In the genomic region with DNA sequence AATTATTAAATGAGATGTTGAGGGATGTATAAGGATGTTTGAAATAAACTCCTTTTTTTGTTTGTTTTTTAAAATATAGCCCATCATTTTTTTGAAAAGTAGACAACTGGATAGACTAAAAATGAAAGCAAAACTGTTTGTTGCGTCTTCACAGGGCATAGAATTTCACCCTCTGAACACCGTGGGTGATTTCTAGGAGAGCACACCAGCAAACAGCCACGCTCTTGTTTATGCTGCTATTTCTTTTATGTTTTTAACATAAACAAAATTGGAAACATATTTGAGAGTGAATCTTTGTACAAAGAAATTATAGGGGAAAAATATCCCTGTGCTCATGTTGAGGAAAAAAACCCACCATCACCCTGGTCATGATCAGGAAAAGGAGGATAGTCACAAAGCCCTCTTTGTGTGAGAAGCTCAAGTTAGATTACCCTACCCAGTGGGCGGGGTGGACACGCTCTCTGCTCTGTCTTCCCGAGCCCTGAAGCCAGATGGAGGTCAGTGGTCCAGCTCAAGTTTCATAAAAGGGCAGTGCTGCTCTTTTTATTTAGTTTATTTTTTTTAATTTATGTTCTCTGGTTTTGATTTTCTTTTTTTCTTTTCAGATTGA, we compare ENCODE assay signal across 9 cellular contexts.
DNase-seq lines count a peak whose midpoint lies in the region; ATAC-seq lines count a peak whose summit lies in the region.
"Had no signal": no experiment of that assay in that cellular context is flagged by ENCODE, and none has a peak within 500 bp of the region (broad histone marks: within the 10 kb centered on the region; RNA-seq: fewer than 3 reads in every experiment).

No MANE protein-coding gene starts in this region.

- H3K9me3 Mint-ChIP-seq in activated T-cell treated with anti-CD3 and anti-CD28 coated beads, Interleukin-2, amount 50 U/mL, for 4 hours = no peaks in the 10 kb centered on the region
- no peaks in the 10 kb centered on the region for H3K9me3 Mint-ChIP-seq in activated naive CD8-positive, alpha-beta T cell (ENCODE audit: low read depth)
- no peaks in the 10 kb centered on the region for H3K9me3 Mint-ChIP-seq in stimulated activated effector memory CD8-positive, alpha-beta T cell treated with anti-CD3 and anti-CD28 coated beads, Interleukin-12 subunit alpha, Interleukin-12 subunit beta, amount 100 ng/mL, for 72 hours
- H3K9me3 Mint-ChIP-seq: dendritic cell treated with granulocyte-macrophage colony-stimulating factor and Interleukin-4, amounts not matched to agents 40 ng/mL and 50 ng/mL, for 4 days had no signal

- no peaks in the 10 kb centered on the region for H3K36me3 Mint-ChIP-seq in activated T-cell treated with anti-CD3 and anti-CD28 coated beads, Interleukin-2, amount 50 U/mL, for 4 hours (ENCODE audit: insufficient read depth)
- H3K36me3 Mint-ChIP-seq in activated naive CD8-positive, alpha-beta T cell = no peaks in the 10 kb centered on the region
- no peaks in the 10 kb centered on the region for H3K36me3 Mint-ChIP-seq in stimulated activated effector memory CD8-positive, alpha-beta T cell treated with anti-CD3 and anti-CD28 coated beads, Interleukin-12 subunit alpha, Interleukin-12 subunit beta, amount 100 ng/mL, for 72 hours

- H3K27me3 Mint-ChIP-seq in activated T-cell treated with anti-CD3 and anti-CD28 coated beads, Interleukin-2, amount 50 U/mL, for 4 hours (ENCODE audit: low read depth) = peaks cover 6% of the 10 kb centered on the region
- H3K27me3 Mint-ChIP-seq in activated naive CD8-positive, alpha-beta T cell = no peaks in the 10 kb centered on the region
- H3K27me3 Mint-ChIP-seq: dendritic cell treated with granulocyte-macrophage colony-stimulating factor and Interleukin-4, amounts not matched to agents 40 ng/mL and 50 ng/mL, for 4 days had no signal

- peak in 1 of 2 donors; percentile 66 for ATAC-seq in activated T-cell treated with anti-CD3 and anti-CD28 coated beads, Interleukin-2, amount 50 U/mL, for 4 hours
- ATAC-seq in GM21723 (IDR thresholded peaks at IDR 0.05; ENCODE audit: unreplicated experiment) = peak; percentile 94
- peak; percentile 69 for ATAC-seq in stimulated activated effector memory CD8-positive, alpha-beta T cell treated with anti-CD3 and anti-CD28 coated beads, Interleukin-12 subunit alpha, Interleukin-12 subunit beta, amount 100 ng/mL, for 72 hours

- peak overlapping the region; percentile 82 for H3K27ac Mint-ChIP-seq in activated naive CD8-positive, alpha-beta T cell
- peak overlapping the region; percentile 43 for H3K27ac Mint-ChIP-seq in stimulated activated effector memory CD8-positive, alpha-beta T cell treated with anti-CD3 and anti-CD28 coated beads, Interleukin-12 subunit alpha, Interleukin-12 subunit beta, amount 100 ng/mL, for 72 hours
- H3K27ac Mint-ChIP-seq: dendritic cell treated with granulocyte-macrophage colony-stimulating factor and Interleukin-4, amounts not matched to agents 40 ng/mL and 50 ng/mL, for 4 days had no signal

- H3K4me3 Mint-ChIP-seq in activated T-cell treated with anti-CD3 and anti-CD28 coated beads, Interleukin-2, amount 50 U/mL, for 4 hours = peak overlapping the region; percentile 25
- peak overlapping the region; percentile 81 for H3K4me3 Mint-ChIP-seq in activated naive CD8-positive, alpha-beta T cell
- H3K4me3 Mint-ChIP-seq in stimulated activated effector memory CD8-positive, alpha-beta T cell treated with anti-CD3 and anti-CD28 coated beads, Interleukin-12 subunit alpha, Interleukin-12 subunit beta, amount 100 ng/mL, for 72 hours = peak overlapping the region; percentile 23
- H3K4me3 Mint-ChIP-seq: dendritic cell treated with granulocyte-macrophage colony-stimulating factor and Interleukin-4, amounts not matched to agents 40 ng/mL and 50 ng/mL, for 4 days had no signal

- peaks cover 8% of the 10 kb centered on the region for H3K4me1 Mint-ChIP-seq in activated T-cell treated with anti-CD3 and anti-CD28 coated beads, Interleukin-2, amount 50 U/mL, for 4 hours (ENCODE audit: low read depth)
- H3K4me1 Mint-ChIP-seq in activated naive CD8-positive, alpha-beta T cell (ENCODE audit: low read depth) = peaks cover 9% of the 10 kb centered on the region
- H3K4me1 Mint-ChIP-seq in stimulated activated effector memory CD8-positive, alpha-beta T cell treated with anti-CD3 and anti-CD28 coated beads, Interleukin-12 subunit alpha, Interleukin-12 subunit beta, amount 100 ng/mL, for 72 hours = peaks cover 7% of the 10 kb centered on the region

- no peak for DNase-seq in activated T-cell treated with anti-CD3 and anti-CD28 coated beads, Interleukin-2, amount 50 U/mL, for 4 hours
- DNase-seq in activated T-cell treated with anti-CD3 and anti-CD28 coated beads for 4 hours = no peak
- DNase-seq in HuH-7.5 (ENCODE audit: low spot score) = peak; percentile 36
- DNase-seq in stimulated activated effector memory CD8-positive, alpha-beta T cell treated with anti-CD3 and anti-CD28 coated beads, Interleukin-12 subunit alpha, Interleukin-12 subunit beta, amount 100 ng/mL, for 72 hours (ENCODE audit: low spot score in 2 of 2) = no peak
- no peak for DNase-seq in pons (ENCODE audit: low spot score)
- DNase-seq in cerebellar cortex (ENCODE audit: low spot score) = no peak

Comparison
In these comparisons a context has a peak if more than half of its experiments do, and no peak if none do; other contexts are left out.
1. H3K4me3 Mint-ChIP-seq: peak in every context shown above with its lines; median percentile 81 in activated naive CD8-positive, alpha-beta T cell; 25 in activated T-cell treated with anti-CD3 and anti-CD28 coated beads, Interleukin-2, amount 50 U/mL, for 4 hours; 23 in stimulated activated effector memory CD8-positive, alpha-beta T cell treated with anti-CD3 and anti-CD28 coated beads, Interleukin-12 subunit alpha, Interleukin-12 subunit beta, amount 100 ng/mL, for 72 hours.